Comparison of ENCODE assay signal across 30 cellular contexts in the genomic region with DNA sequence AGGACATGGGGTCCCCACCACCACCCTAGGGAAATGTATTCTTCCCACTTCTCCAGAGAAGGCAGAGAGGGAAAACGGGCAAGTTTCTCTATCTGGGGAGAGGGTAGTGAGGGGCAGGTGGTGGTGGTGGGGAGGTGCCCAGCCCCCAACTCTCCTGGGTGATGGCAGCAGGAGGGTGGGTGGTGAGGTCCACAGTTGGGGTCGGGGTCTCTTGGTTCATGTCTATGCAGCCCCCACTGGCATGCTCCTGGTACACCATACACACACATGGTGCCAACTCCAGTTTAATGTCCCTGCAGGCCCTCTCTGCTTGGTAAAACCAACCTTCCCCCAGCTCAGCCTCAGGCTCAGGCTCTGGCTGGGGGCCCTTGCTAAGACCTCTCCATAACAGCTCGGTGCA.
"Had no signal": no experiment of that assay in that cellular context is flagged by ENCODE, and none has a peak within 500 bp of the region (broad histone marks: within the 10 kb centered on the region; RNA-seq: fewer than 3 reads in every experiment).

No MANE protein-coding gene starts in this region.

- H3K36me3 Mint-ChIP-seq: activated CD8-positive, alpha-beta memory T cell treated with anti-CD3 and anti-CD28 coated beads, Interleukin-2, amount 10 ng/mL, durations not matched to agents 7 days and 5 days had no signal

- DNase-seq: activated CD4-positive, alpha-beta memory T cell treated with anti-CD3 and anti-CD28 coated beads, Interleukin-2, amount 10 ng/mL, durations not matched to agents 7 days and 5 days; activated CD4-positive, alpha-beta T cell treated with anti-CD3 and anti-CD28 coated beads for 1 hour; activated CD4-positive, alpha-beta T cell treated with anti-CD3 and anti-CD28 coated beads for 48 hours; activated CD4-positive, CD25-positive, alpha-beta regulatory T cell; activated CD8-positive, alpha-beta memory T cell treated with anti-CD3 and anti-CD28 coated beads for 24 hours; activated CD8-positive, alpha-beta memory T cell treated with anti-CD3 and anti-CD28 coated beads, Interleukin-2, amount 10 ng/mL, durations not matched to agents 7 days and 5 days; activated CD8-positive, alpha-beta memory T cell treated with anti-CD3 and anti-CD28 coated beads, Interleukin-2, amount 50 U/mL, for 48 hours; activated effector memory CD4-positive, alpha-beta T cell treated with Interleukin-2 at 50 U/mL for 16 hours; activated naive CD4-positive, alpha-beta T cell treated with anti-CD3 and anti-CD28 coated beads, Interleukin-2, amount 50 U/mL, for 16 hours; activated naive CD8-positive, alpha-beta T cell treated with anti-CD3 and anti-CD28 coated beads for 36 hours; activated T-cell treated with anti-CD3 and anti-CD28 coated beads, Interleukin-2, amount 50 U/mL, for 48 hours; amniotic stem cell; brain microvascular endothelial cell; Kasumi-1; MG63; NCI-H1048; NCI-H1105 treated with DMSO at 0.1 percent for 48 hours; NCI-H1436; NCI-H1694; NCI-H1930; NCI-H2081 treated with DMSO at 0.1 percent for 48 hours; NCI-H226; NCI-H446 treated with DMSO at 0.1 percent for 48 hours; NCI-H524; SHP77; T1000; WERI-Rb-1 had no signal

- H3K27ac ChIP-seq: brain microvascular endothelial cell, SK-N-MC, WERI-Rb-1 had no signal

- H3K27me3 Mint-ChIP-seq: activated CD4-positive, alpha-beta memory T cell treated with anti-CD3 and anti-CD28 coated beads, Interleukin-2, amount 10 ng/mL, durations not matched to agents 7 days and 5 days; activated CD8-positive, alpha-beta memory T cell treated with anti-CD3 and anti-CD28 coated beads, Interleukin-2, amount 10 ng/mL, durations not matched to agents 7 days and 5 days; activated naive CD8-positive, alpha-beta T cell treated with anti-CD3 and anti-CD28 coated beads for 36 hours had no signal

- H3K27me3 ChIP-seq: brain microvascular endothelial cell, MG63, SJCRH30 had no signal

- H3K4me1 Mint-ChIP-seq: activated CD4-positive, alpha-beta memory T cell treated with anti-CD3 and anti-CD28 coated beads, Interleukin-2, amount 10 ng/mL, durations not matched to agents 7 days and 5 days; activated CD8-positive, alpha-beta memory T cell treated with anti-CD3 and anti-CD28 coated beads, Interleukin-2, amount 10 ng/mL, durations not matched to agents 7 days and 5 days had no signal

- H3K27ac Mint-ChIP-seq: activated CD4-positive, alpha-beta memory T cell treated with anti-CD3 and anti-CD28 coated beads, Interleukin-2, amount 10 ng/mL, durations not matched to agents 7 days and 5 days; activated CD8-positive, alpha-beta memory T cell treated with anti-CD3 and anti-CD28 coated beads, Interleukin-2, amount 10 ng/mL, durations not matched to agents 7 days and 5 days; activated naive CD8-positive, alpha-beta T cell treated with anti-CD3 and anti-CD28 coated beads for 36 hours had no signal

- ATAC-seq: activated CD8-positive, alpha-beta memory T cell treated with anti-CD3 and anti-CD28 coated beads, Interleukin-2, amount 10 ng/mL, durations not matched to agents 7 days and 5 days; Panc1 had no signal

- H3K36me3 ChIP-seq: brain microvascular endothelial cell, MG63, SJCRH30, WERI-Rb-1 had no signal

- H3K4me3 Mint-ChIP-seq: activated CD4-positive, alpha-beta memory T cell treated with anti-CD3 and anti-CD28 coated beads, Interleukin-2, amount 10 ng/mL, durations not matched to agents 7 days and 5 days; activated CD8-positive, alpha-beta memory T cell treated with anti-CD3 and anti-CD28 coated beads, Interleukin-2, amount 10 ng/mL, durations not matched to agents 7 days and 5 days; activated naive CD8-positive, alpha-beta T cell treated with anti-CD3 and anti-CD28 coated beads for 36 hours had no signal

- H3K4me3 ChIP-seq: MG63, SJCRH30, SK-N-MC had no signal

- H3K9me3 ChIP-seq: MG63, SJCRH30 had no signal
